ENCODE assay signal across 8 cellular contexts in genomic region chr17:81515530-81516041, GRCh38. TPM values are rescaled to one million over a fixed set of nuclear protein-coding genes. Genes with fewer than 3 reads are reported as not detected.
A peak's percentile ranks its signal among the peaks of the same experiment; 100 is the strongest.
DNase-seq lines count a peak whose midpoint lies in the region; ATAC-seq, FAIRE-seq and TF ChIP-seq lines count a peak whose summit lies in the region.

No MANE protein-coding gene starts in this region.

- H3K4me3 Mint-ChIP-seq in nephron progenitor cell = peak overlapping the region; percentile 84

- DNase-seq in RWPE1 (ENCODE audit: low spot score) (no peak), endothelial cell of umbilical vein (ENCODE audit: low read depth, low spot score) (no peak), nephron progenitor cell (no peak), NCI-H146 (lab: John Stamatoyannopoulos, UW) (no peak), activated gamma-delta T cell treated with Interleukin-2 at 50 U/mL for 16 hours (no peak), NCI-H510A treated with DMSO at 0.1 percent for 48 hours (lab: John Stamatoyannopoulos, UW) (no peak)

- H3K27me3 ChIP-seq in BLaER1 (peaks cover 21% of the 10 kb centered on the region), endothelial cell of umbilical vein (ENCODE audit: control insufficient read depth in 2 of 2, insufficient read depth in 2 of 2, low read length in 2 of 2) (no peaks in the 10 kb centered on the region)

- no peak overlapping the region for H2AFZ ChIP-seq in endothelial cell of umbilical vein (ENCODE audit: low read depth, low read length)

- peaks cover 5% of the 10 kb centered on the region for H3K9me3 Mint-ChIP-seq in nephron progenitor cell

- TF ChIP-seq CTCF in RWPE1 (conservative IDR thresholded peaks at IDR 0.05; ENCODE audit: low read depth) (no peak), endothelial cell of umbilical vein (IDR thresholded peaks at IDR 0.05; ENCODE audit: extremely low read depth in 1 of 2, insufficient read depth in 1 of 2, low read depth in 1 of 2, low read length in 2 of 2) (no peak), nephron progenitor cell (IDR thresholded peaks at IDR 0.05) (no peak)

- H3K27ac ChIP-seq in BLaER1 (peak overlapping the region; percentile 98), RWPE1 (peak overlapping the region; percentile 99), endothelial cell of umbilical vein (ENCODE audit: insufficient read depth, low read depth, low read length) (peak overlapping the region; percentile 52)

- H3K9me1 ChIP-seq in endothelial cell of umbilical vein (replicated peaks; ENCODE audit: control insufficient read depth, extremely low read depth, insufficient read depth, low read length) = no peaks in the 10 kb centered on the region

- TF ChIP-seq POLR2A in endothelial cell of umbilical vein (IDR thresholded peaks at IDR 0.05; ENCODE audit: low read depth, low read length) = no peak

- POLR2A ChIA-PET in RWPE1 (lab: Yijun Ruan, JAX; ENCODE audit: low non-redundant PET) (interaction anchor here (1.1 kb wide), 1 partner anchor 36 kb away, joined by 3 read pairs; no protein-coding TSS in a partner anchor), endothelial cell of umbilical vein (lab: Charles Lee) (interaction anchor here (0.6 kb wide), 1 partner anchor 7 kb away, joined by 4 read pairs; no protein-coding TSS in a partner anchor)

- H3K4me2 ChIP-seq in BLaER1 (peak overlapping the region; percentile 99), endothelial cell of umbilical vein (ENCODE audit: insufficient read depth, low read length) (peak overlapping the region; percentile 94)

- FAIRE-seq in endothelial cell of umbilical vein (lab: Jason Lieb, UNC) = no peak

- no peak overlapping the region for H3K27ac Mint-ChIP-seq in nephron progenitor cell

- peak overlapping the region; percentile 97 for H3K4me3 ChIP-seq in BLaER1
- H3K4me3 ChIP-seq in endothelial cell of umbilical vein (replicated peaks in 1 of 3; ENCODE audit: insufficient read depth in 1 of 3, low read depth in 1 of 3, low read length in 3 of 3) = peak overlapping the region; percentile 55 to 84 (median 77)

- peaks cover 52% of the 10 kb centered on the region for H3K4me1 ChIP-seq in BLaER1
- peaks cover 35% of the 10 kb centered on the region for H3K4me1 ChIP-seq in endothelial cell of umbilical vein (ENCODE audit: control insufficient read depth, extremely low read depth, insufficient read depth, low read length)

- H3K36me3 ChIP-seq in BLaER1 (peaks cover 16% of the 10 kb centered on the region), endothelial cell of umbilical vein (ENCODE audit: control insufficient read depth in 2 of 2, extremely low read depth in 1 of 2, insufficient read depth in 2 of 2, low read length in 2 of 2) (peaks cover 3 to 13% of the 10 kb centered on the region in 2 experiments)

- H3K9ac ChIP-seq in BLaER1 = peak overlapping the region; percentile 96
- peak overlapping the region; percentile 54 for H3K9ac ChIP-seq in endothelial cell of umbilical vein (replicated peaks; ENCODE audit: extremely low read depth, insufficient read depth, low read length)

- peaks cover 45% of the 10 kb centered on the region for H3K79me2 ChIP-seq in endothelial cell of umbilical vein (ENCODE audit: control insufficient read depth, insufficient read depth, low read length)

- CTCF ChIA-PET in RWPE1 (lab: Yijun Ruan, JAX) = no interaction called here
- CTCF ChIA-PET in endothelial cell of umbilical vein (lab: Charles Lee) = interaction anchor here (0.6 to 0.9 kb wide), 2 partner anchors 118 to 261 kb away, joined by 3 read pairs; no protein-coding TSS in a partner anchor

- peaks cover 23% of the 10 kb centered on the region for H3K27me3 Mint-ChIP-seq in nephron progenitor cell (ENCODE audit: low read depth, poor library complexity)

- intact Hi-C loops in endothelial cell of umbilical vein (cut with micrococcal nuclease) = loop anchor here (1.0 to 2.0 kb wide), 2 partner anchors 38 to 121 kb away; partner anchors contain the start of gene BAHCC1

- H3K9me3 ChIP-seq in BLaER1 = peaks cover 9% of the 10 kb centered on the region; the same call in 1 of the 2 replicates
- no peaks in the 10 kb centered on the region for H3K9me3 ChIP-seq in endothelial cell of umbilical vein (replicated peaks; ENCODE audit: control insufficient read depth, insufficient read depth, low read length)

- peaks cover 14% of the 10 kb centered on the region for H3K36me3 Mint-ChIP-seq in nephron progenitor cell (ENCODE audit: low read depth)

- dilution Hi-C loops in endothelial cell of umbilical vein (cut with MboI; ENCODE audit: extremely low pct_ligation_motif_present, low sequenced_read_pairs) = no loop called here

- no TSS peak for BruUV-seq in endothelial cell of umbilical vein (replicated peaks; lab: Mats Ljungman, UMichigan)

- no peak for ATAC-seq in HG02571 (IDR thresholded peaks at IDR 0.05; ENCODE audit: unreplicated experiment)

- H3K4me1 Mint-ChIP-seq in nephron progenitor cell = peaks cover 47% of the 10 kb centered on the region

- H4K20me1 ChIP-seq in BLaER1 (peaks cover 60% of the 10 kb centered on the region), endothelial cell of umbilical vein (replicated peaks; ENCODE audit: control insufficient read depth, extremely low read depth, insufficient read depth, low read length) (no peaks in the 10 kb centered on the region)

TF ChIP-seq in endothelial cell of umbilical vein, 7 proteins besides CTCF, POLR2A, EP300 and RAD21:
- TF ChIP-seq MYC (IDR thresholded peaks at IDR 0.05; ENCODE audit: low read depth, low read length) (no peak), GATA2 (IDR thresholded peaks at IDR 0.05; ENCODE audit: insufficient read depth, insufficient read length, low read depth, low read length) (no peak), EZH2 (IDR thresholded peaks at IDR 0.05; ENCODE audit: borderline replicate concordance, low read depth, low read length, severe bottlenecking) (no peak), FOS (IDR thresholded peaks at IDR 0.05; ENCODE audit: borderline replicate concordance, insufficient read depth, low read length) (no peak), JUN (IDR thresholded peaks at IDR 0.05; ENCODE audit: borderline replicate concordance, insufficient read depth, insufficient read length, low read depth) (no peak), MAX (IDR thresholded peaks at IDR 0.05; ENCODE audit: insufficient read depth, insufficient read length) (no peak), POLR2AphosphoS5 (IDR thresholded peaks at IDR 0.05; ENCODE audit: insufficient read depth, low read depth, low read length) (no peak)

RNA-seq across cellular contexts. Expression of gene ACTG1, which starts 3.0 kb away (rescaled TPM):
- 6,127 and 6,180 TPM in 2 replicates for total RNA-seq in endothelial cell of umbilical vein
- 7,850 and 10,663 TPM in 2 replicates for polyA plus RNA-seq in endothelial cell of umbilical vein
- 8,486 and 8,491 TPM in 2 replicates for polyA plus RNA-seq in endothelial cell of umbilical vein (2011; cell fraction: cytosol; rRNA removed)
- polyA plus RNA-seq in endothelial cell of umbilical vein (2011; cell fraction: nucleus; rRNA removed) = 3,539 and 4,015 TPM in 2 replicates
- 6,029 and 7,831 TPM in 2 replicates for polyA plus RNA-seq in endothelial cell of umbilical vein (2012)
- 1,957 and 3,242 TPM in 2 replicates for polyA minus RNA-seq in endothelial cell of umbilical vein
- polyA minus RNA-seq in endothelial cell of umbilical vein (2011; cell fraction: cytosol; rRNA and poly(A)+ RNA removed) = 776 TPM
- 664 and 1,635 TPM in 2 replicates for polyA minus RNA-seq in endothelial cell of umbilical vein (2011; cell fraction: nucleus; rRNA and poly(A)+ RNA removed)

RNA-seq across cellular contexts. Expression of gene FSCN2, which starts 12.6 kb away (rescaled TPM):
- 0.58 and 0.71 TPM in 2 replicates for total RNA-seq in endothelial cell of umbilical vein
- 0.32 and 0.46 TPM in 2 replicates for polyA plus RNA-seq in endothelial cell of umbilical vein
- 0.06 and 0.10 TPM in 2 replicates for polyA plus RNA-seq in endothelial cell of umbilical vein (2011; cell fraction: cytosol; rRNA removed)
- 0.43 and 0.87 TPM in 2 replicates for polyA plus RNA-seq in endothelial cell of umbilical vein (2011; cell fraction: nucleus; rRNA removed)
- polyA plus RNA-seq in endothelial cell of umbilical vein (2012) = 0.12 and 0.25 TPM in 2 replicates
- 0.41 TPM in 1 of 2 replicates, not detected in the other for polyA minus RNA-seq in endothelial cell of umbilical vein
- polyA minus RNA-seq in endothelial cell of umbilical vein (2011; cell fraction: cytosol; rRNA and poly(A)+ RNA removed) = 1.1 TPM
- 0.67 and 1.4 TPM in 2 replicates for polyA minus RNA-seq in endothelial cell of umbilical vein (2011; cell fraction: nucleus; rRNA and poly(A)+ RNA removed)

RNA-seq across cellular contexts. Expression of gene FAAP100, which starts 36.6 kb away (rescaled TPM):
- 50.2 and 54.3 TPM in 2 replicates for total RNA-seq in endothelial cell of umbilical vein
- polyA plus RNA-seq in endothelial cell of umbilical vein = 35.4 and 40.4 TPM in 2 replicates
- polyA plus RNA-seq in endothelial cell of umbilical vein (2011; cell fraction: cytosol; rRNA removed) = 18.0 and 31.7 TPM in 2 replicates
- 58.5 and 65.6 TPM in 2 replicates for polyA plus RNA-seq in endothelial cell of umbilical vein (2011; cell fraction: nucleus; rRNA removed)
- 17.9 and 28.1 TPM in 2 replicates for polyA plus RNA-seq in endothelial cell of umbilical vein (2012)
- 21.6 and 30.8 TPM in 2 replicates for polyA minus RNA-seq in endothelial cell of umbilical vein
- 7.8 TPM for polyA minus RNA-seq in endothelial cell of umbilical vein (2011; cell fraction: cytosol; rRNA and poly(A)+ RNA removed)
- 34.6 and 44.7 TPM in 2 replicates for polyA minus RNA-seq in endothelial cell of umbilical vein (2011; cell fraction: nucleus; rRNA and poly(A)+ RNA removed)
